14 cellular contexts compared by ENCODE assay signal in genomic region chr2:224819075-224819474, GRCh38.
DNase-seq lines count a peak whose midpoint lies in the region; ATAC-seq lines count a peak whose summit lies in the region.
"Had no signal": no experiment of that assay in that cellular context is flagged by ENCODE, and none has a peak within 500 bp of the region (broad histone marks: within the 10 kb centered on the region; RNA-seq: fewer than 3 reads in every experiment).

No MANE protein-coding gene starts in this region.

- no peaks in the 10 kb centered on the region for H3K9me3 Mint-ChIP-seq in activated CD8-positive, alpha-beta T cell treated with anti-CD3 and anti-CD28 coated beads, Interleukin-2, amount 10 ng/mL, durations not matched to agents 7 days and 5 days (ENCODE audit: insufficient read depth)

- H3K36me3 ChIP-seq in mesenchymal stem cell (ENCODE audit: control insufficient read depth in 1 of 2, insufficient read depth in 2 of 2, low read depth in 1 of 2, low read length in 2 of 2) = peaks cover 8 to 75% of the 10 kb centered on the region in 2 experiments
- H3K36me3 ChIP-seq: colonic mucosa had no signal

- H3K36me3 Mint-ChIP-seq in activated CD8-positive, alpha-beta T cell treated with anti-CD3 and anti-CD28 coated beads, Interleukin-2, amount 10 ng/mL, durations not matched to agents 7 days and 5 days (ENCODE audit: low read depth) = peaks cover 80% of the 10 kb centered on the region

- H2BK120ac ChIP-seq in mesenchymal stem cell (ENCODE audit: low read depth, low read length) = no peak overlapping the region

- H3K4ac ChIP-seq in mesenchymal stem cell (ENCODE audit: low read depth in 1 of 2, low read length in 2 of 2) = no peak overlapping the region

- no peak overlapping the region for H3K9ac ChIP-seq in mesenchymal stem cell (ENCODE audit: low read length)

- no peaks in the 10 kb centered on the region for H3K27me3 Mint-ChIP-seq in activated CD8-positive, alpha-beta T cell treated with anti-CD3 and anti-CD28 coated beads, Interleukin-2, amount 10 ng/mL, durations not matched to agents 7 days and 5 days (ENCODE audit: low read depth)

- H4K91ac ChIP-seq in mesenchymal stem cell (ENCODE audit: low read length) = no peak overlapping the region

- H3K4me3 ChIP-seq in mesenchymal stem cell (ENCODE audit: insufficient read depth in 1 of 2, low read depth in 1 of 2, low read length in 2 of 2) = no peak overlapping the region
- H3K4me3 ChIP-seq: colonic mucosa, heart right ventricle had no signal

- H2BK5ac ChIP-seq in mesenchymal stem cell (ENCODE audit: low read depth, low read length, poor library complexity, severe bottlenecking) = no peak overlapping the region

- no peak overlapping the region for H3K4me2 ChIP-seq in mesenchymal stem cell (ENCODE audit: low read length, poor library complexity, severe bottlenecking)

- H3K4me3 Mint-ChIP-seq in activated CD8-positive, alpha-beta T cell treated with anti-CD3 and anti-CD28 coated beads, Interleukin-2, amount 10 ng/mL, durations not matched to agents 7 days and 5 days = no peak overlapping the region

- no peaks in the 10 kb centered on the region for H3K9me3 ChIP-seq in mesenchymal stem cell (ENCODE audit: control insufficient read depth, low read length)
- H3K9me3 ChIP-seq: colonic mucosa, heart right ventricle had no signal

- POLR2A ChIA-PET in activated CD8-positive, alpha-beta T cell treated with anti-CD3 and anti-CD28 coated beads, Interleukin-2, amount 10 ng/mL, durations not matched to agents 7 days and 5 days (lab: Charles Lee) = no interaction called here

- CTCF ChIA-PET in activated CD8-positive, alpha-beta T cell treated with anti-CD3 and anti-CD28 coated beads, Interleukin-2, amount 10 ng/mL, durations not matched to agents 7 days and 5 days (lab: Charles Lee) = interaction anchor here (0.8 kb wide), 1 partner anchor 57 kb away, joined by 3 read pairs; no protein-coding TSS in a partner anchor

- H3K4me1 ChIP-seq in mesenchymal stem cell (ENCODE audit: control insufficient read depth, insufficient read depth, low read depth, low read length) = peaks cover 1% of the 10 kb centered on the region
- H3K4me1 ChIP-seq: colonic mucosa, heart right ventricle had no signal

- H2AK5ac ChIP-seq in mesenchymal stem cell (ENCODE audit: low read length, severe bottlenecking) = no peak overlapping the region

- no peak for ATAC-seq in activated CD8-positive, alpha-beta T cell treated with anti-CD3 and anti-CD28 coated beads, Interleukin-2, amount 10 ng/mL, durations not matched to agents 7 days and 5 days
- no peak for ATAC-seq in GM19395 (IDR thresholded peaks at IDR 0.05; ENCODE audit: unreplicated experiment)
- ATAC-seq: heart right ventricle had no signal

- peaks cover 1% of the 10 kb centered on the region for H3K79me1 ChIP-seq in mesenchymal stem cell (replicated peaks; ENCODE audit: low read length, poor library complexity, severe bottlenecking)

- H3K27ac Mint-ChIP-seq in activated CD8-positive, alpha-beta T cell treated with anti-CD3 and anti-CD28 coated beads, Interleukin-2, amount 10 ng/mL, durations not matched to agents 7 days and 5 days = peak overlapping the region; percentile 15

- 80% methylated on average over 2 of the region's 2 CpGs for WGBS in mesenchymal stem cell

- DNase-seq in H4 (ENCODE audit: low spot score) (peak; percentile 19), NCI-H2029 treated with DMSO at 0.1 percent for 48 hours (lab: John Stamatoyannopoulos, UW) (peak; percentile 91), mesenchymal stem cell (no peak), NCI-H2227 treated with DMSO at 0.1 percent for 48 hours (lab: John Stamatoyannopoulos, UW) (no peak)
- DNase-seq in activated CD8-positive, alpha-beta T cell treated with anti-CD3 and anti-CD28 coated beads, Interleukin-2, amount 10 ng/mL, durations not matched to agents 7 days and 5 days = no peak
- DNase-seq in activated CD4-positive, alpha-beta T cell treated with anti-CD3 and anti-CD28 coated beads, Interleukin-2, amount 50 U/mL, for 48 hours = no peak
- DNase-seq: activated CD4-positive, CD25-positive, alpha-beta regulatory T cell; activated CD8-positive, alpha-beta memory T cell treated with anti-CD3 and anti-CD28 coated beads, Interleukin-2, amount 50 U/mL, for 48 hours; colonic mucosa; heart right ventricle; MM.1S; NCI-H226 had no signal

- H3K4me1 Mint-ChIP-seq in activated CD8-positive, alpha-beta T cell treated with anti-CD3 and anti-CD28 coated beads, Interleukin-2, amount 10 ng/mL, durations not matched to agents 7 days and 5 days (ENCODE audit: low read depth) = no peaks in the 10 kb centered on the region

- no peak overlapping the region for H3K23ac ChIP-seq in mesenchymal stem cell (ENCODE audit: low read length in 2 of 2)

- no peak overlapping the region for H3K14ac ChIP-seq in mesenchymal stem cell (ENCODE audit: low read length in 2 of 2)

- no peak overlapping the region for H2BK15ac ChIP-seq in mesenchymal stem cell (ENCODE audit: low read depth, poor library complexity, severe bottlenecking)

- H3K18ac ChIP-seq in mesenchymal stem cell (ENCODE audit: low read depth in 1 of 2, low read length in 2 of 2) = no peak overlapping the region

- H2BK12ac ChIP-seq in mesenchymal stem cell (ENCODE audit: low read length in 2 of 2) = no peak overlapping the region

- no peak overlapping the region for H2AFZ ChIP-seq in mesenchymal stem cell (ENCODE audit: low read depth, low read length)

- no peak overlapping the region for H3K27ac ChIP-seq in mesenchymal stem cell (ENCODE audit: low read length, poor library complexity, severe bottlenecking)
- H3K27ac ChIP-seq: C4-2B, colonic mucosa, heart right ventricle had no signal

- peak overlapping the region; percentile 5 for H4K8ac ChIP-seq in mesenchymal stem cell (ENCODE audit: low read length)

- no peaks in the 10 kb centered on the region for H3K27me3 ChIP-seq in mesenchymal stem cell (ENCODE audit: control insufficient read depth in 1 of 2, insufficient read depth in 1 of 2, low read length in 2 of 2)
- H3K27me3 ChIP-seq: colonic mucosa, heart right ventricle had no signal

Comparison
In these comparisons a context has a peak if more than half of its experiments do, and no peak if none do; other contexts are left out.
1. DNase-seq: peak in H4 (single experiment) and NCI-H2029 treated with DMSO at 0.1 percent for 48 hours (single experiment); none in activated CD8-positive, alpha-beta T cell treated with anti-CD3 and anti-CD28 coated beads, Interleukin-2, amount 10 ng/mL, durations not matched to agents 7 days and 5 days (single experiment), mesenchymal stem cell (single experiment), NCI-H2227 treated with DMSO at 0.1 percent for 48 hours (single experiment) and activated CD4-positive, alpha-beta T cell treated with anti-CD3 and anti-CD28 coated beads, Interleukin-2, amount 50 U/mL, for 48 hours (0 of 2).